Comparison of ENCODE assay signal across 1 cellular context in genomic region chr1:85343612-85344255, GRCh38.
TF ChIP-seq lines count a peak whose summit lies in the region.

No MANE protein-coding gene starts in this region.

TF ChIP-seq in IMR-90, 13 proteins besides CTCF, POLR2A, EP300 and RAD21 (continued from another document):
- no peak for TF ChIP-seq SMC3 (IDR thresholded peaks at IDR 0.05; ENCODE audit: low read depth, low read length)
